Comparison of ENCODE assay signal across 8 cellular contexts in the genomic region with DNA sequence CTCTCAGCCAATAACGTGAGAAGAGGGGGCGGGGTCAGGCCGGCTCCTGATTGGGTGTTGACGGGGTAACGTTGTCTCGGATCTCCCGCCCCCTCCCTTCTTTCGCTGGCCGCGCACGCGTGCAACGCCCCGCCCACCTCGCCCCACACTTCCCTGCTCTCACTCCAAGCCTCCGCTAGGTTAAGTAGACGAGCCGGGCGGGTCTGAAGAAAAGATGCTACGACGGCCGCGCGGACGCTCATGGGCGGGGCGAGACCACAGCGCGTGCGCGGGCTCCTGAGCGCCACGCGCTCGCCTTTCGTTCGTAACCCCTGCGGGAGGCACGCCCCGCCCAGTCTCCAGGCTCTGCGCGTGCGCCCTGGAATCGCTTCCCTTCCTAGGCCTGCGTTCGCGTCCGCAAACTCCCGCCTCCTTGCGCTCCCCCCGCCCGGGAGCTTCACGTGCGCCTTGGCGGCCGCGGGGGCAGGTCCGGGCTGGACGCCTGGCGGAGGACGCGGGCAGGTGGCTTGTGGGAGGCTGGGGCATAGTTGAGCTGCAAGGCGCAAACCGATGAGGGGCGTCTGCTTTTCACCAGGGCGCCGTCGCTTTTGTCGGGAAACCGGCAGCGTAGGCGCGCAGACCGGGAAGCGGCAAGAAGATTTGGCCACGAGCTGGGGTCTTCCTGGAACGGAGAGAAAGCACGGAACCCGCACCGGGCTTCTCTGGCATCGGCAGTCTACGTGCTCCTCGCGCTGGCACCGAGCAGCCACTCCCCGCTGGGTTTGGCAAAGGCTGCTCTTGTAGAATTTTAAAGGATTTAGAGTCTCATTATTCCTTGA. TPM values are rescaled to one million over a fixed set of nuclear protein-coding genes. Genes with fewer than 3 reads are reported as not detected.
DNase-seq lines count a peak whose midpoint lies in the region; ATAC-seq and TF ChIP-seq lines count a peak whose summit lies in the region.

No MANE protein-coding gene starts in this region.

- in situ Hi-C loops in GM13976 (cut with MboI; ENCODE audit: low sequenced_read_pairs, unreplicated experiment), result no loop called here

- peak; percentile 79 to 80 for TF ChIP-seq POLR2A in adrenal gland (IDR thresholded peaks at IDR 0.05)
- peak in 1 of 2 donors; percentile 81 for TF ChIP-seq POLR2A in heart left ventricle (IDR thresholded peaks at IDR 0.05)

- intact Hi-C loops in adrenal gland (cut with DNase I) (no loop called here), heart left ventricle (cut with DNase I) (loop anchor here in 7 of 10 donors (2.0 to 10.0 kb wide), 15 partner anchors 67 to 807 kb away; a partner anchor contains a TSS)

- H3K27me3 Mint-ChIP-seq in type B pancreatic cell, result no peaks in the 10 kb centered on the region

- no peaks in the 10 kb centered on the region for H3K9me3 ChIP-seq in adrenal gland (replicated peaks in 1 of 3)
- no peaks in the 10 kb centered on the region for H3K9me3 ChIP-seq in heart left ventricle

- H3K9me3 Mint-ChIP-seq in type B pancreatic cell, result no peaks in the 10 kb centered on the region

- H3K4me1 Mint-ChIP-seq in type B pancreatic cell (ENCODE audit: unreplicated experiment), result peaks cover 11% of the 10 kb centered on the region

- ATAC-seq in HG02852 (IDR thresholded peaks at IDR 0.05; ENCODE audit: unreplicated experiment) (peak; percentile 77), heart left ventricle (peak; percentile 93 to 96 (median 96))

- H3K4me1 ChIP-seq in adrenal gland (replicated peaks in 1 of 2) (peaks cover 17 to 30% of the 10 kb centered on the region in 2 donors), heart left ventricle (peaks cover 0 to 42% (median 27%) of the 10 kb centered on the region in 12 donors)

- no peak for TF ChIP-seq CTCF in GM13976 (IDR thresholded peaks at IDR 0.05; ENCODE audit: borderline replicate concordance, control extremely low read depth, extremely low read depth, insufficient read depth, missing control alignments)
- TF ChIP-seq CTCF in adrenal gland (IDR thresholded peaks at IDR 0.05), result peak; percentile 6 to 53 (median 24)
- peak in 8 of 12 donors; percentile 3 to 35 (median 12) for TF ChIP-seq CTCF in heart left ventricle (IDR thresholded peaks at IDR 0.05)
- TF ChIP-seq CTCF in type B pancreatic cell (conservative IDR thresholded peaks at IDR 0.05), result peak; percentile 64

- H3K27me3 ChIP-seq in adrenal gland (no peaks in the 10 kb centered on the region), heart left ventricle (no peaks in the 10 kb centered on the region)

- peak overlapping the region; percentile 82 to 97 (median 96) for H3K27ac ChIP-seq in adrenal gland
- H3K27ac ChIP-seq in heart left ventricle, result peak overlapping the region; percentile 77 to 98 (median 94)

- H3K27ac Mint-ChIP-seq in type B pancreatic cell, result peak overlapping the region; percentile 97

- H3K36me3 ChIP-seq in adrenal gland (replicated peaks in 1 of 2), result no peaks in the 10 kb centered on the region
- peaks cover 0 to 4% (median 0%) of the 10 kb centered on the region in 9 donors for H3K36me3 ChIP-seq in heart left ventricle

- DNase-seq in GM13976 (ENCODE audit: low spot score) (peak; percentile 98), NCI-H1436 treated with DMSO at 0.1 percent for 48 hours (lab: John Stamatoyannopoulos, UW) (peak; percentile 96), T follicular helper cell (ENCODE audit: low read depth) (peak; percentile 100), adrenal gland (peak; percentile 99 to 100 (median 100)), heart left ventricle (peak; percentile 99 to 100 (median 100)), pons (ENCODE audit: low spot score) (peak; percentile 97), type B pancreatic cell (ENCODE audit: extremely low spot score, unreplicated experiment) (peak; percentile 99)

- H3K36me3 Mint-ChIP-seq in type B pancreatic cell, result peaks cover 12% of the 10 kb centered on the region

- WGBS in adrenal gland, 4 donors, result 0 to 1% (median 0%) methylated on average over 10 to 86 of the region's 86 CpGs
- 0 to 2% (median 1%) methylated on average over 20 to 86 of the region's 86 CpGs for WGBS in heart left ventricle, 4 donors

- H3K4me3 ChIP-seq in adrenal gland (peak overlapping the region; percentile 72 to 91 (median 85)), heart left ventricle (peak overlapping the region; percentile 46 to 90 (median 77))

- H3K4me3 Mint-ChIP-seq in type B pancreatic cell, result peak overlapping the region; percentile 88

RNA-seq across cellular contexts. Expression of a gene that starts 0.5 kb away (rescaled TPM):
- total RNA-seq in adrenal gland (10 to 100 TPM; 23.5 to 97.8 (median 54.2) TPM), heart left ventricle (10 to 100 TPM; 23.8 to 84.1 (median 72.1) TPM), type B pancreatic cell (ENCODE audit: low replicate concordance) (78.1 and 89.0 TPM in 2 replicates)
- polyA plus RNA-seq in adrenal gland (100 to 1,000 TPM in 1 of 3 donors, 10 to 100 TPM in 2; 22.9 to 152 (median 25.7) TPM), heart left ventricle (10 to 100 TPM; 23.1 to 73.7 TPM)

Comparison
In these comparisons a context has a peak if more than half of its experiments do, and no peak if none do; other contexts are left out.
1. Peak in every context shown above with its lines: DNase-seq, ATAC-seq, H3K4me3 ChIP-seq and H3K27ac ChIP-seq.
2. intact Hi-C loops: an anchor here in heart left ventricle (2.0 to 10.0 kb wide); none called in adrenal gland.